ENCODE assay signal across 15 cellular contexts in genomic region chr15:61186905-61187865, GRCh38. TPM values are rescaled to one million over a fixed set of nuclear protein-coding genes. Genes with fewer than 3 reads are reported as not detected.
A peak's percentile ranks its signal among the peaks of the same experiment; 100 is the strongest.
DNase-seq lines count a peak whose midpoint lies in the region; ATAC-seq, FAIRE-seq and TF ChIP-seq lines count a peak whose summit lies in the region.
"Had no signal": no experiment of that assay in that cellular context is flagged by ENCODE, and none has a peak within 500 bp of the region (broad histone marks: within the 10 kb centered on the region; RNA-seq: fewer than 3 reads in every experiment).

No MANE protein-coding gene starts in this region.

- peak overlapping the region; percentile 30 for H3K27ac Mint-ChIP-seq in neural progenitor cell
- no peak overlapping the region for H3K27ac Mint-ChIP-seq in stimulated activated naive B cell treated with anti-CD40 and anti-IgM and Interleukin-4, amounts not matched to agents 10 μg/mL and 1 μg/mL and 100 μg/mL, for 72 hours

- no peaks in the 10 kb centered on the region for H3F3A ChIP-seq in neural progenitor cell (ENCODE audit: low read depth)

- no peaks in the 10 kb centered on the region for H4K20me1 ChIP-seq in neural progenitor cell (ENCODE audit: low read depth)

- CTCF ChIA-PET in A673 (lab: Charles Lee), result interaction anchor here (0.9 kb wide), 1 partner anchor 647 kb away, joined by 5 read pairs; no protein-coding TSS in a partner anchor

- H3K4me1 Mint-ChIP-seq in neural progenitor cell, result peaks cover 10% of the 10 kb centered on the region
- H3K4me1 Mint-ChIP-seq in stimulated activated naive B cell treated with anti-CD40 and anti-IgM and Interleukin-4, amounts not matched to agents 10 μg/mL and 1 μg/mL and 100 μg/mL, for 72 hours, result no peaks in the 10 kb centered on the region

- intact Hi-C loops in A673 (cut with micrococcal nuclease; ENCODE audit: unreplicated experiment), result loop anchor here (1.0 kb wide), 1 partner anchor 13 kb away; no protein-coding TSS in a partner anchor

- BruUV-seq in A673 (replicated peaks; lab: Mats Ljungman, UMichigan), result no TSS peak

- H3K4me2 ChIP-seq in neural progenitor cell, result no peak overlapping the region

- no peak for TF ChIP-seq CTCF in A673 (conservative IDR thresholded peaks at IDR 0.05; ENCODE audit: low read depth, low read length)
- no peak for TF ChIP-seq CTCF in fibroblast of pulmonary artery (IDR thresholded peaks at IDR 0.05; ENCODE audit: low read length, missing control alignments)
- no peak for TF ChIP-seq CTCF in neural progenitor cell (IDR thresholded peaks at IDR 0.05)

- no peak for FAIRE-seq in frontal cortex (lab: Jason Lieb, UNC)

- H3K4me1 ChIP-seq in A673 (ENCODE audit: insufficient read depth, low read length, poor library complexity, severe bottlenecking) (peaks cover 24% of the 10 kb centered on the region), neural progenitor cell (no peaks in the 10 kb centered on the region)

- POLR2A ChIA-PET in A673 (lab: Charles Lee; ENCODE audit: low non-redundant PET), result no interaction called here

- H3K36me3 Mint-ChIP-seq in neural progenitor cell, result no peaks in the 10 kb centered on the region
- H3K36me3 Mint-ChIP-seq in stimulated activated naive B cell treated with anti-CD40 and anti-IgM and Interleukin-4, amounts not matched to agents 10 μg/mL and 1 μg/mL and 100 μg/mL, for 72 hours, result no peaks in the 10 kb centered on the region

- H3K4me3 Mint-ChIP-seq in neural progenitor cell, result no peak overlapping the region
- H3K4me3 Mint-ChIP-seq in stimulated activated naive B cell treated with anti-CD40 and anti-IgM and Interleukin-4, amounts not matched to agents 10 μg/mL and 1 μg/mL and 100 μg/mL, for 72 hours, result no peak overlapping the region
- H3K4me3 Mint-ChIP-seq: activated T-cell treated with anti-CD3 and anti-CD28 coated beads, Interleukin-2, amount 50 U/mL, for 4 hours had no signal

- H3K27ac ChIP-seq in A673 (ENCODE audit: low read depth, low read length, poor library complexity, severe bottlenecking) (peak overlapping the region; percentile 68), neural progenitor cell (no peak overlapping the region)

- H3K9me3 Mint-ChIP-seq in neural progenitor cell, result peaks cover 2% of the 10 kb centered on the region
- peaks cover 4 to 9% of the 10 kb centered on the region in 2 donors for H3K9me3 Mint-ChIP-seq in stimulated activated naive B cell treated with anti-CD40 and anti-IgM and Interleukin-4, amounts not matched to agents 10 μg/mL and 1 μg/mL and 100 μg/mL, for 72 hours

- no peak overlapping the region for H2AFZ ChIP-seq in neural progenitor cell (replicated peaks)

- H3K27me3 Mint-ChIP-seq in neural progenitor cell (ENCODE audit: insufficient read depth, low read depth), result no peaks in the 10 kb centered on the region
- peaks cover 0 to 8% of the 10 kb centered on the region in 2 donors for H3K27me3 Mint-ChIP-seq in stimulated activated naive B cell treated with anti-CD40 and anti-IgM and Interleukin-4, amounts not matched to agents 10 μg/mL and 1 μg/mL and 100 μg/mL, for 72 hours

- no peaks in the 10 kb centered on the region for H3K27me3 ChIP-seq in A673 (replicated peaks; ENCODE audit: insufficient read depth, low read depth, low read length, poor library complexity)
- no peaks in the 10 kb centered on the region for H3K27me3 ChIP-seq in neural progenitor cell

- H3K9ac ChIP-seq in neural progenitor cell, result no peak overlapping the region

- H3K79me2 ChIP-seq in neural progenitor cell (ENCODE audit: low read depth), result no peaks in the 10 kb centered on the region

- ATAC-seq in stimulated activated naive B cell treated with anti-CD40 and anti-IgM and Interleukin-4, amounts not matched to agents 10 μg/mL and 1 μg/mL and 100 μg/mL, for 72 hours (replicated peaks), result no peak
- ATAC-seq: activated T-cell treated with anti-CD3 and anti-CD28 coated beads, Interleukin-2, amount 50 U/mL, for 4 hours; left colon had no signal

- DNase-seq in A673 (ENCODE audit: low spot score) (peak; percentile 89), NCI-H2227 (lab: John Stamatoyannopoulos, UW; ENCODE audit: unreplicated experiment) (peak; percentile 32), fibroblast of pulmonary artery (ENCODE audit: low read depth) (peak; percentile 8), neural progenitor cell (ENCODE audit: low spot score) (no peak), frontal cortex (ENCODE audit: low spot score in 2 of 2) (no peak), AG08396 (ENCODE audit: low spot score) (no peak)
- no peak for DNase-seq in activated T-cell treated with anti-CD3 and anti-CD28 coated beads, Interleukin-2, amount 50 U/mL, for 48 hours
- DNase-seq in stimulated activated naive B cell treated with anti-CD40 and anti-IgM and Interleukin-4, amounts not matched to agents 10 μg/mL and 1 μg/mL and 100 μg/mL, for 72 hours, result no peak
- DNase-seq: activated CD4-positive, CD25-positive, alpha-beta regulatory T cell treated with anti-CD3 and anti-CD28 coated beads, Interleukin-2, amount 50 U/mL, for 72 hours; activated T-cell treated with anti-CD3 and anti-CD28 coated beads, Interleukin-2, amount 50 U/mL, for 4 hours; DMS53; KBM-7; left colon; NCI-H187; trophoblast cell had no signal

- H3K36me3 ChIP-seq in A673 (ENCODE audit: insufficient read depth, low read length, poor library complexity, severe bottlenecking) (no peaks in the 10 kb centered on the region), neural progenitor cell (no peaks in the 10 kb centered on the region)

- H3K4me3 ChIP-seq in A673 (ENCODE audit: low read depth, low read length, poor library complexity, severe bottlenecking) (peak overlapping the region; percentile 21), fibroblast of pulmonary artery (replicated peaks; ENCODE audit: low read depth, low read length) (no peak overlapping the region), neural progenitor cell (no peak overlapping the region)

- H3K9me3 ChIP-seq in A673 (ENCODE audit: low read depth, low read length, poor library complexity, severe bottlenecking), result no peaks in the 10 kb centered on the region
- H3K9me3 ChIP-seq in neural progenitor cell (ENCODE audit: low read depth), result no peaks in the 10 kb centered on the region

RNA-seq across cellular contexts. Expression of gene RORA, which starts 41.9 kb away (rescaled TPM):
- total RNA-seq in A673 (2021) (5.7 and 7.2 TPM in 2 replicates), neural progenitor cell (ENCODE audit: low replicate concordance) (12.5 and 13.8 TPM in 2 replicates), frontal cortex (11.0 TPM)

Comparison
In these comparisons a context has a peak if more than half of its experiments do, and no peak if none do; other contexts are left out.
1. DNase-seq: peak in A673 (single experiment), NCI-H2227 (single experiment) and fibroblast of pulmonary artery (single experiment); none in neural progenitor cell (single experiment), activated T-cell treated with anti-CD3 and anti-CD28 coated beads, Interleukin-2, amount 50 U/mL, for 48 hours (0 of 2), stimulated activated naive B cell treated with anti-CD40 and anti-IgM and Interleukin-4, amounts not matched to agents 10 μg/mL and 1 μg/mL and 100 μg/mL, for 72 hours (single experiment), frontal cortex (0 of 2) and AG08396 (single experiment).